Comparison of ENCODE assay signal across 18 cellular contexts in genomic region chr1:168864266-168864665, GRCh38.
DNase-seq lines count a peak whose midpoint lies in the region; ATAC-seq and TF ChIP-seq lines count a peak whose summit lies in the region.
"Had no signal": no experiment of that assay in that cellular context is flagged by ENCODE, and none has a peak within 500 bp of the region (broad histone marks: within the 10 kb centered on the region; RNA-seq: fewer than 3 reads in every experiment).

No MANE protein-coding gene starts in this region.

- H3K4me1 Mint-ChIP-seq in neural crest cell (peaks cover 17% of the 10 kb centered on the region), type B pancreatic cell (ENCODE audit: unreplicated experiment) (peaks cover 13% of the 10 kb centered on the region)

- H3K4me3 Mint-ChIP-seq in neural crest cell (peak overlapping the region; percentile 31), type B pancreatic cell (no peak overlapping the region)

- no peaks in the 10 kb centered on the region for H3K27me3 Mint-ChIP-seq in neural crest cell (ENCODE audit: low read depth)
- H3K27me3 Mint-ChIP-seq in type B pancreatic cell: no peaks in the 10 kb centered on the region

- POLR2A ChIA-PET in HEK293 (lab: Yijun Ruan, JAX): no interaction called here

- H3K4me3 ChIP-seq in HEK293 (ENCODE audit: low read depth, low read length) (no peak overlapping the region), heart right ventricle (no peak overlapping the region)
- H3K4me3 ChIP-seq: BLaER1 treated with 17β-estradiol and CSF1 and Interleukin-3, amounts not matched to agents 10 nM and 100 nM; GM12878; SK-N-MC had no signal

- peak overlapping the region; percentile 50 for H3K27ac Mint-ChIP-seq in neural crest cell (ENCODE audit: unreplicated experiment)
- peak overlapping the region; percentile 7 for H3K27ac Mint-ChIP-seq in type B pancreatic cell

- H3K4me1 ChIP-seq in HEK293 (ENCODE audit: control insufficient read depth, insufficient read depth, low read length) (peaks cover 10% of the 10 kb centered on the region; the same call in 1 of the 2 replicates), heart right ventricle (peaks cover 0 to 21% (median 10%) of the 10 kb centered on the region in 9 donors)

- no peaks in the 10 kb centered on the region for H3K27me3 ChIP-seq in heart right ventricle
- H3K27me3 ChIP-seq: BLaER1 treated with 17β-estradiol and CSF1 and Interleukin-3, amounts not matched to agents 10 nM and 100 nM had no signal

- H3K36me3 ChIP-seq in HEK293 (ENCODE audit: control insufficient read depth in 2 of 2, insufficient read depth in 1 of 2, low read length in 2 of 2): no peaks in the 10 kb centered on the region
- H3K36me3 ChIP-seq in heart right ventricle: no peaks in the 10 kb centered on the region
- H3K36me3 ChIP-seq: BLaER1 treated with 17β-estradiol and CSF1 and Interleukin-3, amounts not matched to agents 10 nM and 100 nM had no signal

- H3K36me3 Mint-ChIP-seq in neural crest cell (ENCODE audit: low read depth) (peaks cover 6% of the 10 kb centered on the region), type B pancreatic cell (no peaks in the 10 kb centered on the region)

- H3K9me3 Mint-ChIP-seq in neural crest cell (peaks cover 6% of the 10 kb centered on the region), type B pancreatic cell (peaks cover 5% of the 10 kb centered on the region)

- H3K9me3 ChIP-seq in HEK293 (ENCODE audit: control insufficient read depth, insufficient read depth, low read depth, low read length) (no peaks in the 10 kb centered on the region), heart right ventricle (peaks cover 0 to 21% (median 2%) of the 10 kb centered on the region in 11 donors)

- CTCF ChIA-PET in HEK293 (lab: Yijun Ruan, JAX): no interaction called here

- ATAC-seq in heart right ventricle: peak in 3 of 8 donors; percentile 39 to 61 (median 48)
- ATAC-seq in GM19452 (IDR thresholded peaks at IDR 0.05; ENCODE audit: unreplicated experiment): no peak
- ATAC-seq: GM12878, HCT116 had no signal

- intact Hi-C loops in heart right ventricle (cut with DNase I): no loop called here

- no peak overlapping the region for H3K27ac ChIP-seq in HEK293 (ENCODE audit: extremely low read depth, low read depth, low read length)
- H3K27ac ChIP-seq in heart right ventricle: peak overlapping the region in 6 of 10 donors; percentile 15 to 62 (median 28)
- H3K27ac ChIP-seq: BLaER1 treated with 17β-estradiol and CSF1 and Interleukin-3, amounts not matched to agents 10 nM and 100 nM; RWPE1; SK-N-MC had no signal

- no peak for DNase-seq in heart right ventricle
- DNase-seq in neural crest cell (ENCODE audit: low read depth, low spot score): no peak
- DNase-seq in type B pancreatic cell (ENCODE audit: extremely low spot score, unreplicated experiment): no peak
- no peak for DNase-seq in DMS 273 treated with DMSO at 0.1 percent for 48 hours (lab: John Stamatoyannopoulos, UW)
- DNase-seq in NCI-H774 (lab: John Stamatoyannopoulos, UW): no peak
- DNase-seq: NCI-H146; NCI-H2081 treated with DMSO at 0.1 percent for 48 hours; NCI-H2227 treated with DMSO at 0.1 percent for 48 hours; NCI-H526; NK-92 treated with Interleukin-12 subunit alpha and Interleukin-12 subunit beta, amount 100 ng/mL, for 24 hours; OCI-M1 had no signal

- TF ChIP-seq CTCF in HEK293 (tag by site-specific recombination; IDR thresholded peaks at IDR 0.05) (no peak), heart right ventricle (IDR thresholded peaks at IDR 0.05) (no peak), neural crest cell (conservative IDR thresholded peaks at IDR 0.05) (no peak), type B pancreatic cell (conservative IDR thresholded peaks at IDR 0.05) (no peak)

TF ChIP-seq in HEK293, 187 proteins besides CTCF, POLR2A, EP300 and RAD21:
- TF ChIP-seq, protein P1, sequence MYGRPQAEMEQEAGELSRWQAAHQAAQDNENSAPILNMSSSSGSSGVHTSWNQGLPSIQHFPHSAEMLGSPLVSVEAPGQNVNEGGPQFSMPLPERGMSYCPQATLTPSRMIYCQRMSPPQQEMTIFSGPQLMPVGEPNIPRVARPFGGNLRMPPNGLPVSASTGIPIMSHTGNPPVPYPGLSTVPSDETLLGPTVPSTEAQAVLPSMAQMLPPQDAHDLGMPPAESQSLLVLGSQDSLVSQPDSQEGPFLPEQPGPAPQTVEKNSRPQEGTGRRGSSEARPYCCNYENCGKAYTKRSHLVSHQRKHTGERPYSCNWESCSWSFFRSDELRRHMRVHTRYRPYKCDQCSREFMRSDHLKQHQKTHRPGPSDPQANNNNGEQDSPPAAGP (tag by site-specific recombination; IDR thresholded peaks at IDR 0.05): no peak
- TF ChIP-seq YY1 (tag by site-specific recombination; IDR thresholded peaks at IDR 0.05) (no peak), PRDM6 (tag by site-specific recombination; IDR thresholded peaks at IDR 0.05) (no peak), ZNF701 (tag by site-specific recombination; IDR thresholded peaks at IDR 0.05) (no peak), ZSCAN23 (tag by site-specific recombination; IDR thresholded peaks at IDR 0.05) (no peak), ZBTB17 (tag by site-specific recombination; IDR thresholded peaks at IDR 0.05) (peak; percentile 59)
- TF ChIP-seq, protein P2, sequence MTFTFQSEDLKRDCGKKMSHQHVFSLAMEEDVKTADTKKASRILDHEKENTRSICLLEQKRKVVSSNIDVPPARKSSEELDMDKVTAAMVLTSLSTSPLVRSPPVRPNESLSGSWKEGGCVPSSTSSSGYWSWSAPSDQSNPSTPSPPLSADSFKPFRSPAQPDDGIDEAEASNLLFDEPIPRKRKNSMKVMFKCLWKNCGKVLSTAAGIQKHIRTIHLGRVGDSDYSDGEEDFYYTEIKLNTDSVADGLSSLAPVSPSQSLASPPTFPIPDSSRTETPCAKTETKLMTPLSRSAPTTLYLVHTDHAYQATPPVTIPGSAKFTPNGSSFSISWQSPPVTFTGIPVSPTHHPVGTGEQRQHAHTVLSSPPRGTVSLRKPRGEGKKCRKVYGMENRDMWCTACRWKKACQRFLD (tag by site-specific recombination; IDR thresholded peaks at IDR 0.05): no peak
